In genomic region chr6:91020741-91021140, GRCh38 we compare ENCODE assay signal across 1 cellular context.
TF ChIP-seq lines count a peak whose summit lies in the region.

No MANE protein-coding gene starts in this region.

TF ChIP-seq in GM23338, 12 proteins besides CTCF, POLR2A, EP300 and RAD21 (continued from another document):
- TF ChIP-seq ZNF462 (CRISPR knock-in tag; IDR thresholded peaks at IDR 0.05), result no peak
- no peak for TF ChIP-seq EZH2 (IDR thresholded peaks at IDR 0.05; ENCODE audit: low read depth, unreplicated experiment)
- no peak for TF ChIP-seq ZNF114 (CRISPR knock-in tag; IDR thresholded peaks at IDR 0.05)
- TF ChIP-seq EZH2phosphoT487 (IDR thresholded peaks at IDR 0.05; ENCODE audit: unreplicated experiment), result no peak
